15 cellular contexts compared by ENCODE assay signal in genomic region chr2:239671916-239672849, GRCh38.
A peak's percentile ranks its signal among the peaks of the same experiment; 100 is the strongest.
DNase-seq lines count a peak whose midpoint lies in the region; ATAC-seq and TF ChIP-seq lines count a peak whose summit lies in the region.
"Had no signal": no experiment of that assay in that cellular context is flagged by ENCODE, and none has a peak within 500 bp of the region (broad histone marks: within the 10 kb centered on the region; RNA-seq: fewer than 3 reads in every experiment).

No MANE protein-coding gene starts in this region.

- DNase-seq in right atrium auricular region (ENCODE audit: low spot score) (peak; percentile 55), Right ventricle myocardium inferior (ENCODE audit: missing footprints) (no peak), ecto neural progenitor cell (ENCODE audit: low spot score) (peak; percentile 33), mesenteric fat pad (ENCODE audit: low spot score) (peak; percentile 57), ureter (ENCODE audit: low spot score) (peak; percentile 23), NCI-H2029 treated with DMSO at 0.1 percent for 48 hours (lab: John Stamatoyannopoulos, UW) (no peak), NK-92 (lab: John Stamatoyannopoulos, UW; ENCODE audit: unreplicated experiment) (no peak)
- DNase-seq: BE2C; Caco-2; CD8-positive, alpha-beta memory T cell; DND-41; GDM1 had no signal

- ATAC-seq in Right ventricle myocardium inferior: no peak
- ATAC-seq: A549 had no signal

- no peak overlapping the region for H3K4me3 ChIP-seq in right atrium auricular region
- H3K4me3 ChIP-seq: A549, HAP-1 had no signal

- no peak for TF ChIP-seq CTCF in right atrium auricular region (IDR thresholded peaks at IDR 0.05)

- no peak overlapping the region for H3K27ac ChIP-seq in right atrium auricular region
- H3K27ac ChIP-seq: A549, C4-2B had no signal

- H3K9me3 ChIP-seq in right atrium auricular region: no peaks in the 10 kb centered on the region
- H3K9me3 ChIP-seq: A549, BE2C, Caco-2, HAP-1 had no signal

- H3K36me3 ChIP-seq in right atrium auricular region: no peaks in the 10 kb centered on the region
- H3K36me3 ChIP-seq: BE2C, HAP-1 had no signal

- intact Hi-C loops in Right ventricle myocardium inferior (cut with DNase I): no loop called here

- no peaks in the 10 kb centered on the region for H3K4me1 ChIP-seq in right atrium auricular region
- H3K4me1 ChIP-seq: A549, BE2C, Caco-2, HAP-1 had no signal

- no peaks in the 10 kb centered on the region for H3K27me3 ChIP-seq in right atrium auricular region

Comparison
In these comparisons a context has a peak if more than half of its experiments do, and no peak if none do; other contexts are left out.
1. DNase-seq: peak in right atrium auricular region (single experiment), ecto neural progenitor cell (single experiment), mesenteric fat pad (single experiment) and ureter (single experiment); none in Right ventricle myocardium inferior (single experiment), NCI-H2029 treated with DMSO at 0.1 percent for 48 hours (single experiment) and NK-92 (single experiment).